Comparison of ENCODE assay signal across 23 cellular contexts in the genomic region with DNA sequence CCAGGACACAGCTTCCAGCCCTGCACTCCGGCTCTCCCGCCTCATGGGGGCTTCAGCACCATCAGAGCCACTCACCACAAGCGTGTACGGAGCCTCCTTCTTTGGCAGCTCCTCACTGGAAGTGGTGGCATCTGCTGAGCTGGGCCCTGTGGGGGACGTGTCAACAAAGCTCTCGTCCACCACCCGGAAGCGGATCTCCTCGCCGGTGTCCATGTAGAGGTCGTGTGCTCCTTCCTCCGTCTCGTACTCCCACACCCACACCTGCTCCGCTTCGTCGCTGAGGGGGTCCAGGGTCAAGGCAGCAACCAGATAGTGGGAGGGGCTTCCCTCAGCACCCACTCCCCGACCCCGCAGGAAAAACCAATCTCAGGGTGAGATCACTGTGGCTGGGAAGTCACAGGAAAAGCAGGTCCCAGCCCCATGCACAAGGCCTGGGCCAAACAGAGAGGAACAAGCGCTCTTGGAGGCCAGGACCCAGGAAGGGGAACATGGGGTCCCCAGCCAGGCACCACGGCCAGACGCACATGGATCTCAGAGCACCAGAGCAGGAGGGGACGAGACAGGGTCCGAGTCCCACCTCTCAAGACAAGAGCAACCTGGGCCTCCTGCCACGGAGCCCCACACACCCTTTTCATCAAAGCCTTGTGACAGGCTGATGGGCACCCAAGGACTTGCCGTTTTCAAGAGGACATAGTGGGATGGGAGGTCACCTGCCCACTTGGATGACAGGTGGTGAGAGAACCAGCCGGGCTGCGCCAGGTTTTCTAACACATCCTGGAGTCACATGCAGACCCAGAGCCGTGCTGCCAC. TPM values are rescaled to one million over a fixed set of nuclear protein-coding genes. Genes with fewer than 3 reads are reported as not detected.
DNase-seq lines count a peak whose midpoint lies in the region; ATAC-seq, FAIRE-seq and TF ChIP-seq lines count a peak whose summit lies in the region.
"Had no signal": no experiment of that assay in that cellular context is flagged by ENCODE, and none has a peak within 500 bp of the region (broad histone marks: within the 10 kb centered on the region; RNA-seq: fewer than 3 reads in every experiment).

No MANE protein-coding gene starts in this region.

- TF ChIP-seq POLR2A in GM12891 (IDR thresholded peaks at IDR 0.05; ENCODE audit: low read depth, low read length) (no peak), K562 (conservative IDR thresholded peaks at IDR 0.05) (0 out of 2 replicates have a peak, but pooled peaks have one; percentile 22), thyroid gland (IDR thresholded peaks at IDR 0.05) (no peak)

- no peak overlapping the region for H3K27ac Mint-ChIP-seq in activated CD4-positive, alpha-beta T cell treated with anti-CD3 and anti-CD28 coated beads, Interleukin-2, amount 10 ng/mL, durations not matched to agents 7 days and 5 days
- H3K27ac Mint-ChIP-seq: activated CD4-positive, alpha-beta memory T cell treated with anti-CD3 and anti-CD28 coated beads, Interleukin-2, amount 10 ng/mL, durations not matched to agents 7 days and 5 days; activated naive CD8-positive, alpha-beta T cell treated with anti-CD3 and anti-CD28 coated beads, Interleukin-2, amount 10 ng/mL, durations not matched to agents 7 days and 5 days; mesothelial cell of epicardium had no signal

- TF ChIP-seq RAD21 in K562 (CRISPR knock-in tag; conservative IDR thresholded peaks at IDR 0.05 in 1 of 2, IDR thresholded peaks at IDR 0.05 in 1 of 2) = no peak

- peaks cover 7% of the 10 kb centered on the region for H4K20me1 ChIP-seq in K562 (replicated peaks; ENCODE audit: control insufficient read depth, insufficient read depth, low read length)

- POLR2A ChIA-PET in K562 (lab: Yijun Ruan, JAX) = no interaction called here
- POLR2A ChIA-PET in activated CD4-positive, alpha-beta T cell treated with anti-CD3 and anti-CD28 coated beads, Interleukin-2, amount 10 ng/mL, durations not matched to agents 7 days and 5 days (lab: Charles Lee) = interaction anchor here (0.5 kb wide), 1 partner anchor 186 kb away, joined by 3 read pairs; no protein-coding TSS in a partner anchor

- no peaks in the 10 kb centered on the region for H3K27me3 Mint-ChIP-seq in activated CD4-positive, alpha-beta T cell treated with anti-CD3 and anti-CD28 coated beads, Interleukin-2, amount 10 ng/mL, durations not matched to agents 7 days and 5 days
- H3K27me3 Mint-ChIP-seq: activated CD4-positive, alpha-beta memory T cell treated with anti-CD3 and anti-CD28 coated beads, Interleukin-2, amount 10 ng/mL, durations not matched to agents 7 days and 5 days; activated naive CD8-positive, alpha-beta T cell treated with anti-CD3 and anti-CD28 coated beads, Interleukin-2, amount 10 ng/mL, durations not matched to agents 7 days and 5 days; effector memory CD8-positive, alpha-beta T cell; IgD-negative memory B cell had no signal

- H3K36me3 Mint-ChIP-seq in activated CD4-positive, alpha-beta T cell treated with anti-CD3 and anti-CD28 coated beads, Interleukin-2, amount 10 ng/mL, durations not matched to agents 7 days and 5 days (ENCODE audit: low read depth) = peaks cover 25% of the 10 kb centered on the region

- H3K4me3 ChIP-seq in K562 (no peak overlapping the region), heart right ventricle (no peak overlapping the region), skeletal muscle tissue (ENCODE audit: low read length in 3 of 3) (no peak overlapping the region), left lung (no peak overlapping the region), thyroid gland (replicated peaks in 1 of 3) (no peak overlapping the region)
- H3K4me3 ChIP-seq: HAP-1, hepatocyte had no signal

- CTCF ChIA-PET in K562 (lab: Yijun Ruan, JAX; ENCODE audit: low intra/inter-chr PET ratio) = no interaction called here
- CTCF ChIA-PET in activated CD4-positive, alpha-beta T cell treated with anti-CD3 and anti-CD28 coated beads, Interleukin-2, amount 10 ng/mL, durations not matched to agents 7 days and 5 days (lab: Charles Lee) = interaction anchor here (0.6 to 1.2 kb wide), 3 partner anchors 10 to 242 kb away, joined by 3 to 5 read pairs (median 4); no protein-coding TSS in a partner anchor

- no peaks in the 10 kb centered on the region for H3K27me3 ChIP-seq in K562 (ENCODE audit: control insufficient read depth in 2 of 2, insufficient read depth in 2 of 2, low read length in 2 of 2)
- H3K27me3 ChIP-seq in heart right ventricle = no peaks in the 10 kb centered on the region
- H3K27me3 ChIP-seq in skeletal muscle tissue (ENCODE audit: control insufficient read depth in 3 of 3, insufficient read depth in 3 of 3, low read length in 3 of 3) = no peaks in the 10 kb centered on the region
- H3K27me3 ChIP-seq in left lung = no peaks in the 10 kb centered on the region
- no peaks in the 10 kb centered on the region for H3K27me3 ChIP-seq in thyroid gland
- H3K27me3 ChIP-seq: hepatocyte had no signal

- H3K9ac ChIP-seq in K562 (ENCODE audit: insufficient read depth in 1 of 2, low read depth in 2 of 2, low read length in 2 of 2) (peak overlapping the region in 1 of 2 experiments; percentile 52; a peak in 2 of 4 replicates), skeletal muscle tissue (ENCODE audit: low read depth in 1 of 3, low read length in 3 of 3) (peak overlapping the region in 1 of 3 donors; percentile 70)

- H3K79me2 ChIP-seq in K562 (ENCODE audit: control insufficient read depth, insufficient read depth, low read length) = peaks cover 27% of the 10 kb centered on the region

- no peak for ATAC-seq in K562
- peak in 1 of 8 donors; percentile 1 for ATAC-seq in heart right ventricle
- ATAC-seq in left lung = no peak
- ATAC-seq: effector memory CD8-positive, alpha-beta T cell had no signal

- intact Hi-C loops in K562 (cut with micrococcal nuclease) (no loop called here), heart right ventricle (cut with DNase I) (loop anchor here in 3 of 10 donors (5.0 kb wide), 1 partner anchor 129 kb away; no protein-coding TSS in a partner anchor), left lung (cut with DNase I) (no loop called here), thyroid gland (cut with DNase I) (no loop called here)

- H2AFZ ChIP-seq in K562 (ENCODE audit: low read depth, low read length) = no peak overlapping the region
- H2AFZ ChIP-seq: hepatocyte had no signal

- H3K4me3 Mint-ChIP-seq in activated CD4-positive, alpha-beta T cell treated with anti-CD3 and anti-CD28 coated beads, Interleukin-2, amount 10 ng/mL, durations not matched to agents 7 days and 5 days = no peak overlapping the region
- H3K4me3 Mint-ChIP-seq: activated CD4-positive, alpha-beta memory T cell treated with anti-CD3 and anti-CD28 coated beads, Interleukin-2, amount 10 ng/mL, durations not matched to agents 7 days and 5 days; activated naive CD8-positive, alpha-beta T cell treated with anti-CD3 and anti-CD28 coated beads, Interleukin-2, amount 10 ng/mL, durations not matched to agents 7 days and 5 days; effector memory CD8-positive, alpha-beta T cell; IgD-negative memory B cell; mesothelial cell of epicardium had no signal

- no peak overlapping the region for H3K4me2 ChIP-seq in K562 (ENCODE audit: insufficient read depth, low read length)
- H3K4me2 ChIP-seq: hepatocyte had no signal

- WGBS in K562 (ENCODE audit: insufficient coverage, low coverage, missing lambda C conversion rate) = 82% methylated on average over 10 of the region's 28 CpGs
- WGBS in heart right ventricle, 2 donors = 54 to 71% methylated on average over 28 of the region's 28 CpGs
- WGBS in thyroid gland, 2 donors = 92 to 95% methylated on average over 21 to 27 of the region's 28 CpGs

- H3K36me3 ChIP-seq in K562 (ENCODE audit: control insufficient read depth, insufficient read depth, low read length) = peaks cover 88% of the 10 kb centered on the region
- peaks cover 6 to 84% (median 49%) of the 10 kb centered on the region in 9 donors for H3K36me3 ChIP-seq in heart right ventricle
- H3K36me3 ChIP-seq in skeletal muscle tissue (ENCODE audit: control insufficient read depth in 3 of 3, insufficient read depth in 3 of 3, low read length in 3 of 3) = peaks cover 61 to 64% (median 62%) of the 10 kb centered on the region in 3 donors
- peaks cover 0 to 81% of the 10 kb centered on the region in 2 donors for H3K36me3 ChIP-seq in left lung
- H3K36me3 ChIP-seq in thyroid gland = peaks cover 51 to 52% of the 10 kb centered on the region in 2 donors

- FAIRE-seq in GM12891 (lab: Jason Lieb, UNC) = no peak
- FAIRE-seq in K562 (lab: Jason Lieb, UNC) = no peak
- FAIRE-seq: keratinocyte had no signal

- BruUV-seq in K562 (replicated peaks; lab: Mats Ljungman, UMichigan) = no TSS peak

- H3K9me1 ChIP-seq in K562 (ENCODE audit: control insufficient read depth, insufficient read depth, low read length) = no peaks in the 10 kb centered on the region

- in situ Hi-C loops in K562 (cut with MboI) = no loop called here

- TF ChIP-seq CTCF in K562 (IDR thresholded peaks at IDR 0.05 in 2 of 3, conservative IDR thresholded peaks at IDR 0.05 in 1 of 3; ENCODE audit: insufficient read depth in 2 of 3, low read depth in 1 of 3, low read length in 3 of 3) (no peak), heart right ventricle (IDR thresholded peaks at IDR 0.05) (no peak), left lung (IDR thresholded peaks at IDR 0.05) (no peak), thyroid gland (IDR thresholded peaks at IDR 0.05) (no peak)

- TF ChIP-seq EP300 in K562 (IDR thresholded peaks at IDR 0.05; ENCODE audit: low read length) = no peak

- H3K9me3 ChIP-seq in K562 (replicated peaks; ENCODE audit: control insufficient read depth, insufficient read depth, low read depth, low read length) = no peaks in the 10 kb centered on the region
- H3K9me3 ChIP-seq in heart right ventricle = no peaks in the 10 kb centered on the region
- no peaks in the 10 kb centered on the region for H3K9me3 ChIP-seq in skeletal muscle tissue (ENCODE audit: control insufficient read depth in 3 of 3, low read length in 3 of 3)
- no peaks in the 10 kb centered on the region for H3K9me3 ChIP-seq in left lung
- H3K9me3 ChIP-seq in thyroid gland = no peaks in the 10 kb centered on the region
- H3K9me3 ChIP-seq: HAP-1 had no signal

- no peak for DNase-seq in GM12891 (ENCODE audit: insufficient read length, low spot score)
- no peak for DNase-seq in K562 (ENCODE audit: extremely low read depth in 1 of 4, low spot score in 3 of 4)
- DNase-seq in heart right ventricle = no peak
- DNase-seq in left lung = no peak
- no peak for DNase-seq in activated CD4-positive, alpha-beta T cell treated with anti-CD3 and anti-CD28 coated beads, Interleukin-2, amount 50 U/mL, for 4 hours
- DNase-seq in thyroid gland = no peak
- no peak for DNase-seq in activated CD4-positive, alpha-beta T cell treated with anti-CD3 and anti-CD28 coated beads, Interleukin-2, amount 10 ng/mL, durations not matched to agents 7 days and 5 days
- DNase-seq: activated CD4-positive, alpha-beta memory T cell treated with anti-CD3 and anti-CD28 coated beads, Interleukin-2, amount 10 ng/mL, durations not matched to agents 7 days and 5 days; activated naive CD8-positive, alpha-beta T cell treated with anti-CD3 and anti-CD28 coated beads, Interleukin-2, amount 10 ng/mL, durations not matched to agents 7 days and 5 days; activated T-cell treated with anti-CD3 and anti-CD28 coated beads, Interleukin-2, amount 50 U/mL, for 48 hours; effector memory CD8-positive, alpha-beta T cell; NCI-H2081; NCI-H510A treated with DMSO at 0.1 percent for 48 hours; stimulated activated naive CD4-positive, alpha-beta T cell; T-helper 1 cell; WERI-Rb-1 had no signal

- H3K4me1 ChIP-seq in K562 (replicated peaks in 1 of 2; ENCODE audit: control insufficient read depth in 2 of 2, insufficient read depth in 2 of 2, low read length in 2 of 2) (peaks cover 0 to 55% of the 10 kb centered on the region in 2 experiments; a peak in 3 of 5 replicates), heart right ventricle (peaks cover 8 to 43% (median 32%) of the 10 kb centered on the region in 9 donors), skeletal muscle tissue (ENCODE audit: control insufficient read depth in 3 of 3, insufficient read depth in 3 of 3, low read length in 3 of 3) (peaks cover 12 to 42% (median 38%) of the 10 kb centered on the region in 3 donors), left lung (no peaks in the 10 kb centered on the region), thyroid gland (no peaks in the 10 kb centered on the region)
- H3K4me1 ChIP-seq: HAP-1 had no signal

- H3K9me3 Mint-ChIP-seq in activated CD4-positive, alpha-beta T cell treated with anti-CD3 and anti-CD28 coated beads, Interleukin-2, amount 10 ng/mL, durations not matched to agents 7 days and 5 days = no peaks in the 10 kb centered on the region
- H3K9me3 Mint-ChIP-seq: activated CD4-positive, alpha-beta memory T cell treated with anti-CD3 and anti-CD28 coated beads, Interleukin-2, amount 10 ng/mL, durations not matched to agents 7 days and 5 days; activated naive CD8-positive, alpha-beta T cell treated with anti-CD3 and anti-CD28 coated beads, Interleukin-2, amount 10 ng/mL, durations not matched to agents 7 days and 5 days; effector memory CD8-positive, alpha-beta T cell; IgD-negative memory B cell; mesothelial cell of epicardium had no signal

- H3K27ac ChIP-seq in K562 (ENCODE audit: extremely low read depth, low read depth, low read length) (no peak overlapping the region), heart right ventricle (peak overlapping the region in 9 of 10 donors; percentile 5 to 78 (median 41)), skeletal muscle tissue (ENCODE audit: low read depth, low read length) (peak overlapping the region; percentile 19), left lung (no peak overlapping the region), thyroid gland (no peak overlapping the region)
- H3K27ac ChIP-seq: hepatocyte, HL-60, WERI-Rb-1 had no signal

- no peaks in the 10 kb centered on the region for H3K4me1 Mint-ChIP-seq in activated CD4-positive, alpha-beta T cell treated with anti-CD3 and anti-CD28 coated beads, Interleukin-2, amount 10 ng/mL, durations not matched to agents 7 days and 5 days
- H3K4me1 Mint-ChIP-seq: mesothelial cell of epicardium had no signal

RNA-seq across cellular contexts. Expression of a gene that starts 13.5 kb away (rescaled TPM):
- 15.7 TPM for polyA plus RNA-seq in GM12891 (2012; ENCODE audit: low read depth, missing spikeins)
- total RNA-seq in K562 (2011; cell fraction: chromatin; rRNA removed; ENCODE audit: low replicate concordance) = 27.2 and 67.1 TPM in 2 replicates
- total RNA-seq in K562 (2011; cell fraction: nucleolus; rRNA removed) = 34.1 and 37.9 TPM in 2 replicates
- total RNA-seq in K562 (2011; cell fraction: nucleoplasm; rRNA removed) = 29.8 and 33.0 TPM in 2 replicates
- total RNA-seq in K562 (2014; rRNA removed) = 14.2 and 14.3 TPM in 2 replicates
- 13.8 and 17.7 TPM in 2 replicates for total RNA-seq in K562 (2014; rRNA removed; fragmentation: Illumina TruSeq; extraction: Trizol)
- 21.7 and 22.2 TPM in 2 replicates for total RNA-seq in K562 (2015; rRNA removed; fragmentation: Illumina TruSeq; extraction: Trizol)
- 48.4 and 49.8 TPM in 2 replicates for total RNA-seq in K562 (2021)
- polyA plus RNA-seq in K562 (2011; rRNA removed) = 33.8 and 33.9 TPM in 2 replicates
- polyA plus RNA-seq in K562 (2011; cell fraction: cytosol; rRNA removed) = 46.1 and 57.0 TPM in 2 replicates
- polyA plus RNA-seq in K562 (2011; cell fraction: nucleus; rRNA removed) = 24.1 and 29.3 TPM in 2 replicates
- polyA plus RNA-seq in K562 (2012) = 20.2 and 42.2 TPM in 2 replicates
- polyA plus RNA-seq in K562 (2014; fragmentation: Illumina TruSeq; extraction: Trizol) = 38.6 and 39.5 TPM in 2 replicates
- 10 to 100 TPM in 1 of 2 experiments, 1 to 10 TPM in 1; 5.3 to 10.3 TPM for polyA plus RNA-seq in K562 (2014; fragmentation: Nextera tagmentation; extraction: Ambion mirVana)
- polyA plus RNA-seq in K562 (2014; rRNA removed) = 32.5 and 33.8 TPM in 2 replicates
- 30.2 and 42.0 TPM in 2 replicates for polyA minus RNA-seq in K562 (2011; rRNA and poly(A)+ RNA removed)
- 12.9 and 14.1 TPM in 2 replicates for polyA minus RNA-seq in K562 (2011; cell fraction: cytosol; rRNA and poly(A)+ RNA removed)
- 14.0 and 14.7 TPM in 2 replicates for polyA minus RNA-seq in K562 (2011; cell fraction: nucleus; rRNA and poly(A)+ RNA removed)
- total RNA-seq in heart right ventricle = 10 to 100 TPM; 13.3 to 25.8 (median 16.9) TPM
- polyA plus RNA-seq in heart right ventricle = 10 to 100 TPM; 24.4 to 34.9 TPM
- total RNA-seq in skeletal muscle tissue = 12.0 TPM
- 10 to 100 TPM; 31.3 to 55.4 TPM for total RNA-seq in left lung
- total RNA-seq in thyroid gland = 10 to 100 TPM; 20.6 to 27.3 (median 25.3) TPM
- 10 to 100 TPM; 29.1 to 30.1 TPM for total RNA-seq in activated CD4-positive, alpha-beta T cell treated with anti-CD3 and anti-CD28 coated beads, Interleukin-2, amount 10 ng/mL, durations not matched to agents 7 days and 5 days

RNA-seq across cellular contexts. Expression of a gene that starts 30.0 kb away (rescaled TPM):
- 0.15 TPM for polyA plus RNA-seq in GM12891 (2012; ENCODE audit: low read depth, missing spikeins)
- 0.16 TPM in 1 of 2 replicates, not detected in the other for total RNA-seq in K562 (2011; cell fraction: chromatin; rRNA removed; ENCODE audit: low replicate concordance)
- total RNA-seq in K562 (2011; cell fraction: nucleolus; rRNA removed) = 0.13 TPM in 1 of 2 replicates, not detected in the other
- total RNA-seq in K562 (2011; cell fraction: nucleoplasm; rRNA removed) = not detected in 2 replicates
- total RNA-seq in K562 (2014; rRNA removed) (not detected in 2 replicates), K562 (2014; rRNA removed; fragmentation: Illumina TruSeq; extraction: Trizol) (not detected in 2 replicates), K562 (2015; rRNA removed; fragmentation: Illumina TruSeq; extraction: Trizol) (not detected in 2 replicates), K562 (2021) (0.09 and 0.11 TPM in 2 replicates), heart right ventricle (100 to 1,000 TPM; 112 to 301 (median 137) TPM), skeletal muscle tissue (0.52 TPM), left lung (1 to 10 TPM; 5.1 to 5.5 TPM), thyroid gland (1 to 10 TPM in 2 of 4 donors, under 1 TPM in 2; 0.54 to 1.2 (median 0.97) TPM)
- polyA plus RNA-seq in K562 (2011; rRNA removed) (not detected in 2 replicates), K562 (2014; fragmentation: Illumina TruSeq; extraction: Trizol) (not detected in 2 replicates), K562 (2014; fragmentation: Nextera tagmentation; extraction: Ambion mirVana) (not detected), K562 (2014; rRNA removed) (0.09 TPM in 1 of 2 replicates, not detected in the other), heart right ventricle (100 to 1,000 TPM; 300 to 410 TPM)
- polyA plus RNA-seq in K562 (2011; cell fraction: cytosol; rRNA removed) = 0.01 and 0.06 TPM in 2 replicates
- 0.08 and 0.14 TPM in 2 replicates for polyA plus RNA-seq in K562 (2011; cell fraction: nucleus; rRNA removed)
- polyA plus RNA-seq in K562 (2012) = 0.09 and 0.10 TPM in 2 replicates
- not detected in 2 replicates for polyA minus RNA-seq in K562 (2011; rRNA and poly(A)+ RNA removed)
- not detected in 2 replicates for polyA minus RNA-seq in K562 (2011; cell fraction: cytosol; rRNA and poly(A)+ RNA removed)
- not detected in 2 replicates for polyA minus RNA-seq in K562 (2011; cell fraction: nucleus; rRNA and poly(A)+ RNA removed)
- not detected for total RNA-seq in activated CD4-positive, alpha-beta T cell treated with anti-CD3 and anti-CD28 coated beads, Interleukin-2, amount 10 ng/mL, durations not matched to agents 7 days and 5 days
- total RNA-seq: activated CD4-positive, alpha-beta memory T cell treated with anti-CD3 and anti-CD28 coated beads, Interleukin-2, amount 10 ng/mL, durations not matched to agents 7 days and 5 days; activated naive CD8-positive, alpha-beta T cell treated with anti-CD3 and anti-CD28 coated beads, Interleukin-2, amount 10 ng/mL, durations not matched to agents 7 days and 5 days had no signal
- polyA plus RNA-seq: IgD-negative memory B cell, keratinocyte had no signal

RNA-seq across cellular contexts. Expression of a gene that starts 58.8 kb away (rescaled TPM):
- 24.1 TPM for polyA plus RNA-seq in GM12891 (2012; ENCODE audit: low read depth, missing spikeins)
- total RNA-seq in K562 (2011; cell fraction: chromatin; rRNA removed; ENCODE audit: low replicate concordance) = 23.5 and 53.2 TPM in 2 replicates
- 46.5 and 48.8 TPM in 2 replicates for total RNA-seq in K562 (2011; cell fraction: nucleolus; rRNA removed)
- 33.7 and 34.2 TPM in 2 replicates for total RNA-seq in K562 (2011; cell fraction: nucleoplasm; rRNA removed)
- 17.9 and 20.3 TPM in 2 replicates for total RNA-seq in K562 (2014; rRNA removed)
- 6.3 and 10.4 TPM in 2 replicates for total RNA-seq in K562 (2014; rRNA removed; fragmentation: Illumina TruSeq; extraction: Trizol)
- total RNA-seq in K562 (2015; rRNA removed; fragmentation: Illumina TruSeq; extraction: Trizol) = 10.2 and 11.1 TPM in 2 replicates
- total RNA-seq in K562 (2021) = 24.5 and 26.3 TPM in 2 replicates
- polyA plus RNA-seq in K562 (2011; rRNA removed) = 20.3 and 26.2 TPM in 2 replicates
- polyA plus RNA-seq in K562 (2011; cell fraction: cytosol; rRNA removed) = 31.2 and 32.2 TPM in 2 replicates
- 46.1 and 57.4 TPM in 2 replicates for polyA plus RNA-seq in K562 (2011; cell fraction: nucleus; rRNA removed)
- 22.9 and 46.0 TPM in 2 replicates for polyA plus RNA-seq in K562 (2012)
- 21.1 and 27.8 TPM in 2 replicates for polyA plus RNA-seq in K562 (2014; fragmentation: Illumina TruSeq; extraction: Trizol)
- 10 to 100 TPM; 17.6 to 23.8 TPM for polyA plus RNA-seq in K562 (2014; fragmentation: Nextera tagmentation; extraction: Ambion mirVana)
- polyA plus RNA-seq in K562 (2014; rRNA removed) = 28.8 and 31.7 TPM in 2 replicates
- 10.0 and 10.3 TPM in 2 replicates for polyA minus RNA-seq in K562 (2011; rRNA and poly(A)+ RNA removed)
- 10.3 and 11.6 TPM in 2 replicates for polyA minus RNA-seq in K562 (2011; cell fraction: cytosol; rRNA and poly(A)+ RNA removed)
- 11.8 and 15.1 TPM in 2 replicates for polyA minus RNA-seq in K562 (2011; cell fraction: nucleus; rRNA and poly(A)+ RNA removed)
- total RNA-seq in heart right ventricle = 10 to 100 TPM; 13.8 to 26.6 (median 21.9) TPM
- 10 to 100 TPM; 18.1 to 43.5 TPM for polyA plus RNA-seq in heart right ventricle
- total RNA-seq in skeletal muscle tissue = 10.4 TPM
- 10 to 100 TPM; 36.5 to 46.0 TPM for total RNA-seq in left lung
- total RNA-seq in thyroid gland = 10 to 100 TPM; 17.7 to 26.1 (median 23.8) TPM
- total RNA-seq in activated CD4-positive, alpha-beta T cell treated with anti-CD3 and anti-CD28 coated beads, Interleukin-2, amount 10 ng/mL, durations not matched to agents 7 days and 5 days = 10 to 100 TPM; 33.7 to 39.7 TPM

Comparison
In these comparisons a context has a peak if more than half of its experiments do, and no peak if none do; other contexts are left out.
1. H3K27ac ChIP-seq: peak in heart right ventricle (9 of 10) and skeletal muscle tissue (single experiment); none in K562 (single experiment), left lung (0 of 2) and thyroid gland (0 of 3).
2. RNA of a gene that starts 30.0 kb away (total RNA-seq): 112 to 301 TPM in heart right ventricle; 5.1 to 5.5 TPM in left lung, 0.54 to 1.2 TPM in thyroid gland, 0.52 TPM in skeletal muscle tissue (single experiment), 0.09 to 0.16 TPM in K562 and not detected in activated CD4-positive, alpha-beta T cell treated with anti-CD3 and anti-CD28 coated beads, Interleukin-2, amount 10 ng/mL, durations not matched to agents 7 days and 5 days; every median in the first group is over 10 times any median in the second.